ENCODE assay signal across 14 cellular contexts in genomic region chr15:68208136-68208535, GRCh38. TPM values are rescaled to one million over a fixed set of nuclear protein-coding genes. Genes with fewer than 3 reads are reported as not detected.
DNase-seq lines count a peak whose midpoint lies in the region; ATAC-seq and TF ChIP-seq lines count a peak whose summit lies in the region.
"Had no signal": no experiment of that assay in that cellular context is flagged by ENCODE, and none has a peak within 500 bp of the region (broad histone marks: within the 10 kb centered on the region; RNA-seq: fewer than 3 reads in every experiment).

No MANE protein-coding gene starts in this region.

- POLR2A ChIA-PET in naive thymus-derived CD4-positive, alpha-beta T cell (lab: Charles Lee) = no interaction called here

- no peaks in the 10 kb centered on the region for H3K27me3 ChIP-seq in RWPE2 (ENCODE audit: insufficient read depth, poor library complexity, severe bottlenecking)
- H3K27me3 ChIP-seq in naive thymus-derived CD4-positive, alpha-beta T cell (ENCODE audit: control insufficient read depth in 2 of 2, insufficient read depth in 2 of 2, low read length in 2 of 2) = no peaks in the 10 kb centered on the region

- no peaks in the 10 kb centered on the region for H3K27me3 Mint-ChIP-seq in naive thymus-derived CD4-positive, alpha-beta T cell
- H3K27me3 Mint-ChIP-seq in CD14-positive monocyte (ENCODE audit: low read depth in 3 of 3) = peaks cover 0 to 2% (median 0%) of the 10 kb centered on the region in 3 donors

- peaks cover 14% of the 10 kb centered on the region for H3K4me1 ChIP-seq in RWPE2 (ENCODE audit: insufficient read depth, poor library complexity, severe bottlenecking)
- H3K4me1 ChIP-seq in naive thymus-derived CD4-positive, alpha-beta T cell (ENCODE audit: control insufficient read depth in 2 of 2, insufficient read depth in 2 of 2, low read length in 2 of 2) = peaks cover 0 to 21% of the 10 kb centered on the region in 2 donors

- no peak overlapping the region for H3K27ac ChIP-seq in RWPE2 (ENCODE audit: poor library complexity, severe bottlenecking)
- H3K27ac ChIP-seq in naive thymus-derived CD4-positive, alpha-beta T cell (ENCODE audit: low read depth, low read length) = no peak overlapping the region
- H3K27ac ChIP-seq: KMS-11 had no signal

- peak overlapping the region in 1 of 10 donors; percentile 75 for H3K4me3 Mint-ChIP-seq in naive thymus-derived CD4-positive, alpha-beta T cell
- H3K4me3 Mint-ChIP-seq in CD14-positive monocyte = peak overlapping the region in 1 of 2 donors; percentile 41

- ATAC-seq in Right ventricle myocardium inferior (no peak), RWPE2 (ENCODE audit: low read depth) (no peak)
- ATAC-seq in naive thymus-derived CD4-positive, alpha-beta T cell = no peak
- ATAC-seq: PC-3 had no signal

- H3K36me3 Mint-ChIP-seq in naive thymus-derived CD4-positive, alpha-beta T cell = peaks cover 0 to 4% (median 0%) of the 10 kb centered on the region in 5 donors
- H3K36me3 Mint-ChIP-seq in CD14-positive monocyte = peaks cover 3 to 31% of the 10 kb centered on the region in 2 donors

- TF ChIP-seq CTCF in RWPE2 (IDR thresholded peaks at IDR 0.05; ENCODE audit: poor library complexity, severe bottlenecking) (no peak), CD14-positive monocyte (IDR thresholded peaks at IDR 0.05) (no peak)

- no peaks in the 10 kb centered on the region for H3K9me3 ChIP-seq in RWPE2 (ENCODE audit: severe bottlenecking)
- no peaks in the 10 kb centered on the region for H3K9me3 ChIP-seq in naive thymus-derived CD4-positive, alpha-beta T cell (ENCODE audit: control insufficient read depth in 2 of 3, low read length in 3 of 3)

- H3K36me3 ChIP-seq in RWPE2 (ENCODE audit: low read depth) = no peaks in the 10 kb centered on the region
- no peaks in the 10 kb centered on the region for H3K36me3 ChIP-seq in naive thymus-derived CD4-positive, alpha-beta T cell (ENCODE audit: control insufficient read depth in 2 of 3, insufficient read depth in 3 of 3, low read length in 3 of 3)

- peaks cover 12 to 52% (median 30%) of the 10 kb centered on the region in 7 donors for H3K4me1 Mint-ChIP-seq in naive thymus-derived CD4-positive, alpha-beta T cell
- peaks cover 75% of the 10 kb centered on the region for H3K4me1 Mint-ChIP-seq in CD14-positive monocyte

- no peaks in the 10 kb centered on the region for H3K9me3 Mint-ChIP-seq in naive thymus-derived CD4-positive, alpha-beta T cell
- no peaks in the 10 kb centered on the region for H3K9me3 Mint-ChIP-seq in CD14-positive monocyte

- H3K4me3 ChIP-seq in RWPE2 (ENCODE audit: severe bottlenecking) = no peak overlapping the region
- H3K4me3 ChIP-seq in naive thymus-derived CD4-positive, alpha-beta T cell (ENCODE audit: low read length) = no peak overlapping the region

- CTCF ChIA-PET in naive thymus-derived CD4-positive, alpha-beta T cell (lab: Charles Lee) = interaction anchor here (0.6 kb wide), 1 partner anchor 723 kb away, joined by 3 read pairs; no protein-coding TSS in a partner anchor

- peak; percentile 34 for DNase-seq in Right ventricle myocardium inferior (ENCODE audit: missing footprints)
- DNase-seq in cardiac septum (ENCODE audit: low spot score) = no peak
- peak; percentile 70 for DNase-seq in RWPE2 (ENCODE audit: low spot score)
- no peak for DNase-seq in naive thymus-derived CD4-positive, alpha-beta T cell
- DNase-seq in NCI-H2029 (lab: John Stamatoyannopoulos, UW) = no peak
- DNase-seq in MV-4-11 (lab: John Stamatoyannopoulos, UW) = no peak
- DNase-seq in CD14-positive monocyte (ENCODE audit: low spot score) = no peak
- DNase-seq: activated naive CD4-positive, alpha-beta T cell treated with Interleukin-2 at 50 U/mL for 16 hours; GDM1; NCI-H1092 treated with DMSO at 0.1 percent for 48 hours; NCI-H526; PC-3; stimulated activated CD4-positive, alpha-beta T cell treated with anti-CD3 and anti-CD28 coated beads, Interleukin-2, amount 100 ng/mL, for 48 hours had no signal

- intact Hi-C loops in Right ventricle myocardium inferior (cut with DNase I) = no loop called here
- intact Hi-C loops in cardiac septum (cut with DNase I) = loop anchor here (5.0 kb wide), 1 partner anchor 46 kb away; no protein-coding TSS in a partner anchor
- intact Hi-C loops in naive thymus-derived CD4-positive, alpha-beta T cell (cut with micrococcal nuclease) = no loop called here
- intact Hi-C loops in CD14-positive monocyte (cut with micrococcal nuclease) = no loop called here

- peak overlapping the region in 7 of 9 donors; percentile 21 to 85 (median 70) for H3K27ac Mint-ChIP-seq in naive thymus-derived CD4-positive, alpha-beta T cell
- H3K27ac Mint-ChIP-seq in CD14-positive monocyte = peak overlapping the region in 3 of 7 donors; percentile 69 to 82 (median 69)

RNA-seq across cellular contexts. Expression of gene CALML4, which starts 3.0 kb away (rescaled TPM):
- total RNA-seq in Right ventricle myocardium inferior (1.5 TPM), cardiac septum (1.6 TPM)
- 10 to 100 TPM in 1 of 5 experiments, 1 to 10 TPM in 4; 2.5 to 14.6 (median 3.9) TPM for total RNA-seq in naive thymus-derived CD4-positive, alpha-beta T cell
- polyA plus RNA-seq in naive thymus-derived CD4-positive, alpha-beta T cell = under 1 TPM; 0.13 to 0.29 TPM
- 10 to 100 TPM; 38.8 to 44.5 TPM for polyA plus RNA-seq in CD14-positive monocyte

RNA-seq across cellular contexts. Expression of gene CLN6, which starts 21.4 kb away (rescaled TPM):
- total RNA-seq in Right ventricle myocardium inferior (7.7 TPM), cardiac septum (8.5 TPM)
- total RNA-seq in naive thymus-derived CD4-positive, alpha-beta T cell = 10 to 100 TPM; 15.0 to 66.6 (median 19.0) TPM
- 1 to 10 TPM; 2.8 to 3.9 TPM for polyA plus RNA-seq in naive thymus-derived CD4-positive, alpha-beta T cell
- 1 to 10 TPM; 3.4 to 4.2 TPM for polyA plus RNA-seq in CD14-positive monocyte

Comparison
In these comparisons a context has a peak if more than half of its experiments do, and no peak if none do; other contexts are left out.
1. DNase-seq: peak in Right ventricle myocardium inferior (single experiment) and RWPE2 (single experiment); none in cardiac septum (single experiment), naive thymus-derived CD4-positive, alpha-beta T cell (0 of 9), NCI-H2029 (single experiment), MV-4-11 (single experiment) and CD14-positive monocyte (single experiment).